In genomic region chr5:67346611-67347010, GRCh38 we compare ENCODE assay signal across 28 cellular contexts.
"Had no signal": no experiment of that assay in that cellular context is flagged by ENCODE, and none has a peak within 500 bp of the region (broad histone marks: within the 10 kb centered on the region; RNA-seq: fewer than 3 reads in every experiment).

No MANE protein-coding gene starts in this region.

- H3K36me3 ChIP-seq: left lung, lower lobe of right lung, neural progenitor cell, neutrophil, ovary, right atrium auricular region, right lobe of liver, tibial nerve, uterus had no signal

- H3K4me3 ChIP-seq: left lung, lower lobe of right lung, neural progenitor cell, ovary, right atrium auricular region, right lobe of liver, smooth muscle cell, tibial nerve, uterus had no signal

- H3K27me3 ChIP-seq: left lung, neural progenitor cell, neutrophil, ovary, right atrium auricular region, right lobe of liver, tibial nerve, uterus had no signal

- ATAC-seq: left colon; left lung; lower lobe of right lung; natural killer cell; right lobe of liver; stimulated activated memory B cell treated with anti-CD40 and anti-IgM and Interleukin-4, amounts not matched to agents 10 μg/mL and 1 μg/mL and 100 μg/mL, for 72 hours; stimulated activated naive CD8-positive, alpha-beta T cell treated with anti-CD3 and anti-CD28 coated beads, Interleukin-15, amount 100 ng/mL, for 72 hours had no signal

- H3K4me2 ChIP-seq: neural progenitor cell, smooth muscle cell had no signal

- H3K9me3 ChIP-seq: lower lobe of right lung, neutrophil, ovary, right lobe of liver, uterus had no signal

- H2AFZ ChIP-seq: neural progenitor cell had no signal

- H3K27ac ChIP-seq: left lung, lower lobe of right lung, neural progenitor cell, neutrophil, ovary, right atrium auricular region, right lobe of liver, tibial nerve, uterus had no signal

- H3K4me3 Mint-ChIP-seq: mesothelial cell of epicardium; naive B cell; natural killer cell; nephron progenitor cell; neural progenitor cell; stimulated activated memory B cell treated with anti-CD40 and anti-IgM and Interleukin-4, amounts not matched to agents 10 μg/mL and 1 μg/mL and 100 μg/mL, for 72 hours; stimulated activated naive CD8-positive, alpha-beta T cell treated with anti-CD3 and anti-CD28 coated beads, Interleukin-15, amount 100 ng/mL, for 72 hours; type B pancreatic cell had no signal

- DNase-seq: left colon; left lung; lower lobe of right lung; mesendoderm; naive B cell; natural killer cell; nephron progenitor cell; occipital lobe; ovary; right lobe of liver; stimulated activated CD4-positive, alpha-beta T cell treated with anti-CD3 and anti-CD28 coated beads, Interleukin-1b, Interleukin-23, amount 100 ng/mL, for 48 hours; stimulated activated CD4-positive, alpha-beta T cell treated with anti-CD3 and anti-CD28 coated beads, Interleukin-2, amount 100 ng/mL, for 48 hours; stimulated activated CD4-positive, alpha-beta T cell treated with anti-CD3 and anti-CD28 coated beads, Interleukin-4, amount 100 ng/mL, for 4 hours; stimulated activated CD8-positive, alpha-beta memory T cell treated with anti-CD3 and anti-CD28 coated beads, Interleukin-4, amount 100 ng/mL, for 48 hours; stimulated activated naive CD4-positive, alpha-beta T cell treated with Interleukin-2 at 50 U/mL for 16 hours; stimulated activated naive CD8-positive, alpha-beta T cell treated with anti-CD3 and anti-CD28 coated beads, Interleukin-15, amount 100 ng/mL, for 72 hours; substantia nigra; uterus had no signal

- H3K27me3 Mint-ChIP-seq: progenitor cell of endocrine pancreas; stimulated activated naive CD8-positive, alpha-beta T cell treated with anti-CD3 and anti-CD28 coated beads, Interleukin-15, amount 100 ng/mL, for 72 hours; type B pancreatic cell had no signal

- H3K36me3 Mint-ChIP-seq: mesothelial cell of epicardium had no signal

- H3K4me1 ChIP-seq: neural progenitor cell, right atrium auricular region, right lobe of liver, uterus had no signal

- H3K27ac Mint-ChIP-seq: mesothelial cell of epicardium; naive B cell; natural killer cell; nephron progenitor cell; neural progenitor cell; progenitor cell of endocrine pancreas; stimulated activated memory B cell treated with anti-CD40 and anti-IgM and Interleukin-4, amounts not matched to agents 10 μg/mL and 1 μg/mL and 100 μg/mL, for 72 hours; stimulated activated naive CD8-positive, alpha-beta T cell treated with anti-CD3 and anti-CD28 coated beads, Interleukin-15, amount 100 ng/mL, for 72 hours; type B pancreatic cell had no signal

- H3K9ac ChIP-seq: neural progenitor cell had no signal

- H3K9me3 Mint-ChIP-seq: type B pancreatic cell had no signal

- H3K4me1 Mint-ChIP-seq: nephron progenitor cell, neural progenitor cell had no signal

- FAIRE-seq: keratinocyte had no signal
